In genomic region chr1:155740995-155741394, GRCh38 we compare ENCODE assay signal across 24 cellular contexts.
"Had no signal": no experiment of that assay in that cellular context is flagged by ENCODE, and none has a peak within 500 bp of the region (broad histone marks: within the 10 kb centered on the region; RNA-seq: fewer than 3 reads in every experiment).

No MANE protein-coding gene starts in this region.

- H3K36me3 ChIP-seq: pancreas, prostate gland had no signal

- ATAC-seq: natural killer cell; pancreas; right cardiac atrium; right lobe of liver; stimulated activated effector memory CD8-positive, alpha-beta T cell treated with anti-CD3 and anti-CD28 coated beads, Interleukin-12 subunit alpha, Interleukin-12 subunit beta, amount 100 ng/mL, for 72 hours; stimulated activated naive B cell treated with anti-CD40 and anti-IgM and Interleukin-4, amounts not matched to agents 10 μg/mL and 1 μg/mL and 100 μg/mL, for 72 hours had no signal

- H3K27me3 ChIP-seq: neutrophil, pancreas, right lobe of liver, sigmoid colon, stomach, thyroid gland, tibial nerve, upper lobe of left lung, vagina had no signal

- H3K4me3 ChIP-seq: pancreas, prostate gland, right lobe of liver, sigmoid colon, stomach, thoracic aorta, thyroid gland, tibial nerve, upper lobe of left lung, vagina had no signal

- H3K9me3 ChIP-seq: neutrophil, pancreas, prostate gland, right lobe of liver, sigmoid colon, stomach, thoracic aorta, thyroid gland, tibial nerve, upper lobe of left lung, vagina had no signal

- H3K4me1 ChIP-seq: pancreas, prostate gland, thyroid gland had no signal

- FAIRE-seq: pancreas, small intestine, urothelium cell line had no signal

- DNase-seq: natural killer cell; nucleus accumbens; pancreas; right cardiac atrium; right lobe of liver; sigmoid colon; small intestine; stimulated activated CD4-positive, alpha-beta T cell treated with anti-CD3 and anti-CD28 coated beads, Interleukin-15, amount 100 ng/mL, for 24 hours; stimulated activated CD4-positive, alpha-beta T cell treated with anti-CD3 and anti-CD28 coated beads, Interleukin-2, amount 100 ng/mL, for 24 hours; stimulated activated CD4-positive, alpha-beta T cell treated with anti-CD3 and anti-CD28 coated beads, Interleukin-2, amount 100 ng/mL, for 48 hours; stimulated activated CD4-positive, alpha-beta T cell treated with anti-CD3 and anti-CD28 coated beads, Interleukin-4, amount 100 ng/mL, for 24 hours; stimulated activated naive B cell treated with anti-CD40 and anti-IgM and Interleukin-4, amounts not matched to agents 10 μg/mL and 1 μg/mL and 100 μg/mL, for 72 hours; stimulated activated naive CD4-positive, alpha-beta T cell treated with Interleukin-2 at 50 U/mL for 16 hours; stomach; thyroid gland; trophoblast cell; upper lobe of left lung had no signal

- H3K27ac ChIP-seq: neutrophil, pancreas, prostate gland, right lobe of liver, sigmoid colon, stomach, thoracic aorta, thyroid gland, tibial nerve, upper lobe of left lung, vagina had no signal
